Comparison of ENCODE assay signal across 22 cellular contexts in genomic region chr3:127446756-127447155, GRCh38.
"Had no signal": no experiment of that assay in that cellular context is flagged by ENCODE, and none has a peak within 500 bp of the region (broad histone marks: within the 10 kb centered on the region; RNA-seq: fewer than 3 reads in every experiment).

No MANE protein-coding gene starts in this region.

- H3K36me3 ChIP-seq: colonic mucosa, gastrocnemius medialis, prostate gland, stomach, thoracic aorta had no signal

- H3K27ac Mint-ChIP-seq: activated CD4-positive, alpha-beta memory T cell treated with anti-CD3 and anti-CD28 coated beads for 36 hours; activated T-helper 2 cell treated with anti-CD3 and anti-CD28 coated beads, Interferon-gamma antibody, Interleukin-2, Interleukin-4, amounts not matched to agents 10 μg/mL and 5 μg/mL and 100 μg/mL, durations not matched to agents 14 hours and 24 hours and 36 hours; brain; memory B cell; stimulated activated effector memory CD8-positive, alpha-beta T cell treated with anti-CD3 and anti-CD28 coated beads, Interleukin-12 subunit alpha, Interleukin-12 subunit beta, amount 100 ng/mL, for 72 hours had no signal

- H3K9me3 ChIP-seq: colonic mucosa, gastrocnemius medialis, prostate gland, stomach, thoracic aorta had no signal

- H3K27ac ChIP-seq: colonic mucosa, gastrocnemius medialis, prostate gland, stomach, thoracic aorta, VCaP had no signal

- H3K27me3 ChIP-seq: colonic mucosa had no signal

- H3K4me3 ChIP-seq: colonic mucosa, gastrocnemius medialis, prostate gland, smooth muscle cell, stomach, thoracic aorta had no signal

- H3K4me2 ChIP-seq: smooth muscle cell had no signal

- H3K9me3 Mint-ChIP-seq: activated CD4-positive, alpha-beta memory T cell treated with anti-CD3 and anti-CD28 coated beads for 36 hours; activated T-helper 2 cell treated with anti-CD3 and anti-CD28 coated beads, Interferon-gamma antibody, Interleukin-2, Interleukin-4, amounts not matched to agents 10 μg/mL and 5 μg/mL and 100 μg/mL, durations not matched to agents 14 hours and 24 hours and 36 hours; central memory CD8-positive, alpha-beta T cell; memory B cell; stimulated activated effector memory CD8-positive, alpha-beta T cell treated with anti-CD3 and anti-CD28 coated beads, Interleukin-12 subunit alpha, Interleukin-12 subunit beta, amount 100 ng/mL, for 72 hours had no signal

- H3K4me3 Mint-ChIP-seq: activated CD4-positive, alpha-beta memory T cell treated with anti-CD3 and anti-CD28 coated beads for 36 hours; brain; central memory CD8-positive, alpha-beta T cell; memory B cell; naive thymus-derived CD4-positive, alpha-beta T cell; stimulated activated effector memory CD8-positive, alpha-beta T cell treated with anti-CD3 and anti-CD28 coated beads, Interleukin-12 subunit alpha, Interleukin-12 subunit beta, amount 100 ng/mL, for 72 hours had no signal

- DNase-seq: activated CD4-positive, alpha-beta memory T cell treated with anti-CD3 and anti-CD28 coated beads for 36 hours; activated naive CD4-positive, alpha-beta T cell treated with Interleukin-2 at 50 U/mL for 16 hours; anterior cingulate cortex; colonic mucosa; gastrocnemius medialis; kidney glomerular epithelial cell; naive thymus-derived CD4-positive, alpha-beta T cell; nucleus accumbens; right cardiac atrium; stimulated activated CD4-positive, alpha-beta T cell treated with anti-CD3 and anti-CD28 coated beads, Interleukin-4, amount 100 ng/mL, for 24 hours; SW 1271; T-helper 2 cell had no signal

- H3K36me3 Mint-ChIP-seq: activated CD4-positive, alpha-beta memory T cell treated with anti-CD3 and anti-CD28 coated beads for 36 hours; brain; memory B cell; naive thymus-derived CD4-positive, alpha-beta T cell; stimulated activated effector memory CD8-positive, alpha-beta T cell treated with anti-CD3 and anti-CD28 coated beads, Interleukin-12 subunit alpha, Interleukin-12 subunit beta, amount 100 ng/mL, for 72 hours had no signal

- H3K4me1 Mint-ChIP-seq: central memory CD8-positive, alpha-beta T cell; naive thymus-derived CD4-positive, alpha-beta T cell; stimulated activated effector memory CD8-positive, alpha-beta T cell treated with anti-CD3 and anti-CD28 coated beads, Interleukin-12 subunit alpha, Interleukin-12 subunit beta, amount 100 ng/mL, for 72 hours had no signal

- ATAC-seq: gastrocnemius medialis; naive thymus-derived CD4-positive, alpha-beta T cell; right cardiac atrium; stimulated activated effector memory CD8-positive, alpha-beta T cell treated with anti-CD3 and anti-CD28 coated beads, Interleukin-12 subunit alpha, Interleukin-12 subunit beta, amount 100 ng/mL, for 72 hours had no signal

- H3K4me1 ChIP-seq: colonic mucosa, gastrocnemius medialis, prostate gland, stomach had no signal
